33 cellular contexts compared by ENCODE assay signal in genomic region chr2:170056900-170057299, GRCh38.
"Had no signal": no experiment of that assay in that cellular context is flagged by ENCODE, and none has a peak within 500 bp of the region (broad histone marks: within the 10 kb centered on the region; RNA-seq: fewer than 3 reads in every experiment).

No MANE protein-coding gene starts in this region.

- H3K27me3 ChIP-seq: MG63 had no signal

- H3K4me3 ChIP-seq: MG63 had no signal

- DNase-seq: Kasumi-1, MG63, MM.1S, MV-4-11, NCI-H1048, NCI-H1092, NCI-H1092 treated with DMSO at 0.1 percent for 48 hours, NCI-H1105, NCI-H1105 treated with DMSO at 0.1 percent for 48 hours, NCI-H1417 treated with DMSO at 0.1 percent for 48 hours, NCI-H1436, NCI-H1436 treated with DMSO at 0.1 percent for 48 hours, NCI-H146, NCI-H1694, NCI-H1694 treated with DMSO at 0.1 percent for 48 hours, NCI-H187, NCI-H187 treated with DMSO at 0.1 percent for 48 hours, NCI-H1930, NCI-H2029, NCI-H2029 treated with DMSO at 0.1 percent for 48 hours, NCI-H2081, NCI-H2081 treated with DMSO at 0.1 percent for 48 hours, NCI-H2107, NCI-H2171, NCI-H2227 treated with DMSO at 0.1 percent for 48 hours, NCI-H226, NCI-H345, NCI-H446, NCI-H446 treated with DMSO at 0.1 percent for 48 hours, NCI-H510A, NCI-H510A treated with DMSO at 0.1 percent for 48 hours, NCI-H524, NCI-H524 treated with DMSO at 0.1 percent for 48 hours had no signal

- H3K9me3 ChIP-seq: MG63 had no signal
